In genomic region chr1:70745199-70745598, GRCh38 we compare ENCODE assay signal across 9 cellular contexts.
DNase-seq lines count a peak whose midpoint lies in the region; ATAC-seq, FAIRE-seq and TF ChIP-seq lines count a peak whose summit lies in the region.
"Had no signal": no experiment of that assay in that cellular context is flagged by ENCODE, and none has a peak within 500 bp of the region (broad histone marks: within the 10 kb centered on the region; RNA-seq: fewer than 3 reads in every experiment).

No MANE protein-coding gene starts in this region.

- H2BK12ac ChIP-seq in H1 (ENCODE audit: low read depth, low read length): peak overlapping the region; percentile 39; the same call in 1 of the 2 replicates

- no peak overlapping the region for H3K4me2 ChIP-seq in H1 (ENCODE audit: insufficient read depth in 1 of 2, low read depth in 2 of 2, low read length in 2 of 2)
- H3K4me2 ChIP-seq: BLaER1 treated with 17β-estradiol and CSF1 and Interleukin-3, amounts not matched to agents 10 nM and 100 nM had no signal

- H3K56ac ChIP-seq in H1 (replicated peaks; ENCODE audit: insufficient read length, low read depth, low read length): no peak overlapping the region

- TF ChIP-seq RAD21 in H1 (IDR thresholded peaks at IDR 0.05 in 1 of 2, conservative IDR thresholded peaks at IDR 0.05 in 1 of 2; ENCODE audit: low read depth in 2 of 2, low read length in 2 of 2): peak; percentile 60 to 68

- H3K27ac ChIP-seq in H1 (ENCODE audit: low read depth, low read length): no peak overlapping the region
- H3K27ac ChIP-seq: BLaER1 treated with 17β-estradiol and CSF1 and Interleukin-3, amounts not matched to agents 10 nM and 100 nM had no signal

- no peak overlapping the region for H2BK20ac ChIP-seq in H1 (ENCODE audit: low read length)

- POLR2A ChIA-PET in H1 (lab: Charles Lee; ENCODE audit: partially characterized antibody): no interaction called here

- no peak overlapping the region for H4K5ac ChIP-seq in H1 (ENCODE audit: insufficient read length, low read depth, low read length)

- no peaks in the 10 kb centered on the region for H3K4me1 ChIP-seq in H1 (replicated peaks in 1 of 4; ENCODE audit: control insufficient read depth in 3 of 4, insufficient read depth in 4 of 4, low read length in 3 of 4)
- H3K4me1 ChIP-seq: BLaER1 treated with 17β-estradiol and CSF1 and Interleukin-3, amounts not matched to agents 10 nM and 100 nM had no signal

- no peak overlapping the region for H3K4ac ChIP-seq in H1 (replicated peaks; ENCODE audit: insufficient read length, low read depth, low read length)

- peak; percentile 48 for TF ChIP-seq CTCF in LNCaP clone FGC (IDR thresholded peaks at IDR 0.05; ENCODE audit: control insufficient read depth, extremely low read depth, insufficient read depth)
- TF ChIP-seq CTCF in H1 (IDR thresholded peaks at IDR 0.05; ENCODE audit: control extremely low read depth in 1 of 3, insufficient read depth in 1 of 3, low read depth in 1 of 3, low read length in 3 of 3): peak; percentile 1 to 69 (median 51)
- peak; percentile 46 for TF ChIP-seq CTCF in retinal pigment epithelial cell (conservative IDR thresholded peaks at IDR 0.05; ENCODE audit: low read depth, low read length)

- CTCF ChIA-PET in H1 (lab: Charles Lee; ENCODE audit: partially characterized antibody): interaction anchor here (0.6 to 3.0 kb wide), 29 partner anchors 9 to 320 kb away, joined by 3 to 21 read pairs (median 4); no protein-coding TSS in a partner anchor

- H2BK5ac ChIP-seq in H1 (ENCODE audit: low read depth, low read length): no peak overlapping the region

- ATAC-seq in GM19395 (IDR thresholded peaks at IDR 0.05; ENCODE audit: unreplicated experiment) (no peak), HG02588 (IDR thresholded peaks at IDR 0.05; ENCODE audit: unreplicated experiment) (no peak)

- no peaks in the 10 kb centered on the region for H3K79me1 ChIP-seq in H1 (ENCODE audit: low read depth, low read length)

- H2BK120ac ChIP-seq in H1 (replicated peaks; ENCODE audit: low read depth, low read length): no peak overlapping the region

- DNase-seq in NCI-H82 (lab: John Stamatoyannopoulos, UW) (peak; percentile 51), NCI-H82 treated with DMSO at 0.1 percent for 48 hours (lab: John Stamatoyannopoulos, UW; ENCODE audit: unreplicated experiment) (no peak), LNCaP clone FGC (ENCODE audit: low read depth) (no peak), H1 (ENCODE audit: low read depth in 1 of 2, low spot score in 2 of 2) (no peak), retinal pigment epithelial cell (ENCODE audit: low read depth) (no peak), T-helper 1 cell (no peak)

- H3K18ac ChIP-seq in H1 (ENCODE audit: extremely low read depth, low read length): no peak overlapping the region

- no peak for TF ChIP-seq POLR2A in H1 (IDR thresholded peaks at IDR 0.05; ENCODE audit: control extremely low read depth in 1 of 2, low read depth in 2 of 2, low read length in 2 of 2)

- no peak overlapping the region for H2AK5ac ChIP-seq in H1 (ENCODE audit: low read depth, low read length)

- peak overlapping the region; percentile 5 for H4K91ac ChIP-seq in H1 (replicated peaks; ENCODE audit: insufficient read length, low read length)

- WGBS in H1 (ENCODE audit: extremely low coverage in 1 of 2, insufficient coverage in 1 of 2, insufficient read length in 1 of 2, insufficient replicate concordance in 2 of 2, low coverage in 1 of 2, low lambda C conversion rate in 2 of 2, missing lambda C conversion rate in 1 of 2), 2 experiments: 64% methylated on average over 4 of the region's 4 CpGs; no CpG with 5 or more reads in 1 of the 2 experiments

- no peaks in the 10 kb centered on the region for H3K27me3 ChIP-seq in H1 (replicated peaks in 1 of 4; ENCODE audit: control insufficient read depth in 3 of 4, extremely low read depth in 1 of 4, insufficient read depth in 3 of 4, low read length in 3 of 4)
- H3K27me3 ChIP-seq: BLaER1 treated with 17β-estradiol and CSF1 and Interleukin-3, amounts not matched to agents 10 nM and 100 nM had no signal

- H3K23me2 ChIP-seq in H1 (ENCODE audit: low read depth, low read length): no peaks in the 10 kb centered on the region

- no peaks in the 10 kb centered on the region for H3K79me2 ChIP-seq in H1 (ENCODE audit: control insufficient read depth in 1 of 2, insufficient read depth in 2 of 2, low read length in 2 of 2)

- no peaks in the 10 kb centered on the region; a peak in 1 of 8 replicates for H3K36me3 ChIP-seq in H1 (ENCODE audit: control insufficient read depth in 2 of 4, insufficient read depth in 4 of 4, low read length in 3 of 4)
- H3K36me3 ChIP-seq: BLaER1 treated with 17β-estradiol and CSF1 and Interleukin-3, amounts not matched to agents 10 nM and 100 nM had no signal

- H3K23ac ChIP-seq in H1 (ENCODE audit: insufficient read length): no peak overlapping the region

- H2AFZ ChIP-seq in H1 (ENCODE audit: low read length): peak overlapping the region; percentile 88

- peak; percentile 28 for FAIRE-seq in H1 (lab: Jason Lieb, UNC)

- no peak overlapping the region for H2BK15ac ChIP-seq in H1 (ENCODE audit: low read length)

- H4K8ac ChIP-seq in H1 (ENCODE audit: extremely low read depth, insufficient read depth, low read length): no peak overlapping the region

- no peak overlapping the region for H3K9ac ChIP-seq in H1 (replicated peaks in 1 of 4; ENCODE audit: extremely low read depth in 1 of 4, low read depth in 3 of 4, low read length in 3 of 4)
- H3K9ac ChIP-seq: BLaER1 treated with 17β-estradiol and CSF1 and Interleukin-3, amounts not matched to agents 10 nM and 100 nM had no signal

- TF ChIP-seq EP300 in H1 (IDR thresholded peaks at IDR 0.05; ENCODE audit: borderline replicate concordance in 1 of 2, low read depth in 2 of 2, low read length in 2 of 2): no peak

- H4K20me1 ChIP-seq in H1 (replicated peaks in 1 of 2; ENCODE audit: control insufficient read depth in 1 of 2, insufficient read depth in 2 of 2, low read length in 2 of 2): no peaks in the 10 kb centered on the region
- H4K20me1 ChIP-seq: BLaER1 treated with 17β-estradiol and CSF1 and Interleukin-3, amounts not matched to agents 10 nM and 100 nM had no signal

- H3K9me3 ChIP-seq in H1 (ENCODE audit: insufficient read depth in 2 of 2, low read depth in 1 of 2, low read length in 1 of 2): peaks cover 3 to 13% of the 10 kb centered on the region in 2 experiments; a peak in 2 of 4 replicates

- H3K4me3 ChIP-seq in LNCaP clone FGC (ENCODE audit: low read depth, low read length) (no peak overlapping the region), H1 (ENCODE audit: extremely low read depth in 1 of 4, insufficient read depth in 2 of 4, low read depth in 3 of 4, low read length in 4 of 4) (no peak overlapping the region), retinal pigment epithelial cell (ENCODE audit: low read length) (no peak overlapping the region)
- H3K4me3 ChIP-seq: BLaER1 treated with 17β-estradiol and CSF1 and Interleukin-3, amounts not matched to agents 10 nM and 100 nM had no signal

- no peak overlapping the region for H3K14ac ChIP-seq in H1 (ENCODE audit: insufficient read length)

TF ChIP-seq in H1, 55 proteins besides CTCF, POLR2A, EP300 and RAD21 (continues in another document):
- TF ChIP-seq RNF2 (IDR thresholded peaks at IDR 0.05; ENCODE audit: borderline replicate concordance, low read depth, low read length, missing control alignments, poor library complexity, severe bottlenecking) (no peak), TEAD4 (IDR thresholded peaks at IDR 0.05; ENCODE audit: low read depth, low read length) (peak; percentile 81), BRCA1 (IDR thresholded peaks at IDR 0.05; ENCODE audit: low read depth, low read length) (no peak), CREB1 (IDR thresholded peaks at IDR 0.05) (no peak), SUZ12 (IDR thresholded peaks at IDR 0.05; ENCODE audit: low read length) (no peak), TCF12 (IDR thresholded peaks at IDR 0.05; ENCODE audit: low read depth, low read length) (0 out of 2 replicates have a peak, but pooled peaks have one; percentile 55), SIRT6 (IDR thresholded peaks at IDR 0.05; ENCODE audit: low read length) (no peak), RBBP5 (IDR thresholded peaks at IDR 0.05; ENCODE audit: borderline replicate concordance, low read depth, low read length) (no peak), CHD1 (IDR thresholded peaks at IDR 0.05; ENCODE audit: low read depth, low read length) (no peak), ASH2L (IDR thresholded peaks at IDR 0.05; ENCODE audit: low read length) (no peak)
